ENCODE assay signal across 16 cellular contexts in the genomic region with DNA sequence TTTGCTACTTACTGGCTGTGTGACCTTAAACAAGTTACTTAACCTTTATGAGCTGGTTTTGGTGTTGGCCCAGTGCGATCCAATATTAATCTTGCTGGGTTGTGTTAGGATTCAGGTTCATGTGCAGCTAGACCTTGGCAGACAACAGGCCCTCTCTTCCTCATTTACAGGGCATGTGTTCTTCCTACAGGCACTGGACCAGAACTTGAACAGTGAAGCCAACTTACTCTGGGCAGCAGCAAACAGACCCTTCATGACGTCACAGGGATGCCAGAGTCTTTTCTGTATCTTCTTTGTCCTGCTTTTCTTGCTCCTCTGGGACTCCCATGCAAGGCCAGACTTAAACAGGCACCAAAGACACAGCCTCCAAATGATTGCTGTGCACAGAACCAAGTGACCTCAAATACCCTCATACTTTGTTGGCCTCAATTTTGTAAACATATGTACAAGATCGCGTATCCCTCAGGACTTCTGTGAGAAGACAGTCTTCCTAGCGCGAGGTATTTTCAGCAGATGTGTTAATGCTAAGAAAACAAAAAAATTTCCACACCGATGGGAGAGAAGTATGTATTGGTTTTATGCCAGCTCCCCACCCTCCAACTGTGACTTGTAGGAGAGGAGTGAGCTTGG.
DNase-seq lines count a peak whose midpoint lies in the region; TF ChIP-seq lines count a peak whose summit lies in the region.
"Had no signal": no experiment of that assay in that cellular context is flagged by ENCODE, and none has a peak within 500 bp of the region (broad histone marks: within the 10 kb centered on the region; RNA-seq: fewer than 3 reads in every experiment).

No MANE protein-coding gene starts in this region.

- no peak overlapping the region for H3K4me3 Mint-ChIP-seq in activated T-helper 2 cell treated with anti-CD3 and anti-CD28 coated beads, Interferon-gamma antibody, Interleukin-2, Interleukin-4, amounts not matched to agents 10 μg/mL and 5 μg/mL and 100 μg/mL, durations not matched to agents 14 hours and 24 hours and 36 hours (ENCODE audit: low read depth)
- H3K4me3 Mint-ChIP-seq: memory B cell had no signal

- no peak for TF ChIP-seq CTCF in fibroblast of villous mesenchyme (IDR thresholded peaks at IDR 0.05; ENCODE audit: insufficient read depth, low read depth, low read length)

- H3K27me3 Mint-ChIP-seq in activated T-helper 2 cell treated with anti-CD3 and anti-CD28 coated beads, Interferon-gamma antibody, Interleukin-2, Interleukin-4, amounts not matched to agents 10 μg/mL and 5 μg/mL and 100 μg/mL, durations not matched to agents 14 hours and 24 hours and 36 hours (ENCODE audit: low read depth) = peaks cover 7% of the 10 kb centered on the region

- H3K9me3 ChIP-seq in adipocyte (ENCODE audit: control insufficient read depth, low read length) = peaks cover 3% of the 10 kb centered on the region
- H3K9me3 ChIP-seq: tibial artery had no signal

- no peaks in the 10 kb centered on the region for H3K36me3 Mint-ChIP-seq in activated T-helper 2 cell treated with anti-CD3 and anti-CD28 coated beads, Interferon-gamma antibody, Interleukin-2, Interleukin-4, amounts not matched to agents 10 μg/mL and 5 μg/mL and 100 μg/mL, durations not matched to agents 14 hours and 24 hours and 36 hours (ENCODE audit: low read depth)

- H3K27ac Mint-ChIP-seq in activated T-helper 2 cell treated with anti-CD3 and anti-CD28 coated beads, Interferon-gamma antibody, Interleukin-2, Interleukin-4, amounts not matched to agents 10 μg/mL and 5 μg/mL and 100 μg/mL, durations not matched to agents 14 hours and 24 hours and 36 hours = no peak overlapping the region
- H3K27ac Mint-ChIP-seq: memory B cell had no signal

- H3K9ac ChIP-seq in adipocyte (ENCODE audit: low read length) (no peak overlapping the region), rectal smooth muscle tissue (ENCODE audit: low read length) (no peak overlapping the region)

- peak overlapping the region; percentile 14 for H3K27ac ChIP-seq in rectal smooth muscle tissue (ENCODE audit: low read depth, low read length)
- H3K27ac ChIP-seq: C4-2B, foreskin keratinocyte, tibial artery had no signal

- no peaks in the 10 kb centered on the region for H3K27me3 ChIP-seq in adipocyte (replicated peaks; ENCODE audit: control insufficient read depth, insufficient read depth, low read length)
- H3K27me3 ChIP-seq in rectal smooth muscle tissue (ENCODE audit: control insufficient read depth, insufficient read depth, low read length) = no peaks in the 10 kb centered on the region
- H3K27me3 ChIP-seq: tibial artery had no signal

- no peaks in the 10 kb centered on the region for H3K9me3 Mint-ChIP-seq in activated T-helper 2 cell treated with anti-CD3 and anti-CD28 coated beads, Interferon-gamma antibody, Interleukin-2, Interleukin-4, amounts not matched to agents 10 μg/mL and 5 μg/mL and 100 μg/mL, durations not matched to agents 14 hours and 24 hours and 36 hours
- H3K9me3 Mint-ChIP-seq: memory B cell had no signal

- H3K4me3 ChIP-seq in adipocyte (ENCODE audit: low read length) = no peak overlapping the region
- no peak overlapping the region for H3K4me3 ChIP-seq in fibroblast of villous mesenchyme (ENCODE audit: low read depth, low read length)
- no peak overlapping the region for H3K4me3 ChIP-seq in rectal smooth muscle tissue (ENCODE audit: low read length)
- H3K4me3 ChIP-seq: tibial artery had no signal

- DNase-seq in H4 (ENCODE audit: low spot score) (peak; percentile 50), adipocyte (ENCODE audit: low read depth) (peak; percentile 45), fibroblast of villous mesenchyme (ENCODE audit: low read depth) (peak; percentile 42), NOMO-1 treated with DMSO at 0.1 percent for 48 hours (lab: John Stamatoyannopoulos, UW; ENCODE audit: unreplicated experiment) (no peak), head of caudate nucleus (no peak)
- DNase-seq in activated T-cell treated with anti-CD3 and anti-CD28 coated beads, Interleukin-2, amount 50 U/mL, for 48 hours = no peak
- no peak for DNase-seq in activated T-helper 2 cell treated with anti-CD3 and anti-CD28 coated beads, Interferon-gamma antibody, Interleukin-2, Interleukin-4, amounts not matched to agents 10 μg/mL and 5 μg/mL and 100 μg/mL, durations not matched to agents 14 hours and 24 hours and 36 hours (ENCODE audit: low spot score)
- DNase-seq: DMS79 treated with DMSO at 0.1 percent for 48 hours, foreskin keratinocyte, NCI-H1417 treated with DMSO at 0.1 percent for 48 hours, NCI-H524 treated with DMSO at 0.1 percent for 48 hours, PC-3, tibial artery had no signal

- no peaks in the 10 kb centered on the region for H3K36me3 ChIP-seq in adipocyte (ENCODE audit: control insufficient read depth, insufficient read depth, low read length, severe bottlenecking)
- no peaks in the 10 kb centered on the region for H3K36me3 ChIP-seq in rectal smooth muscle tissue (ENCODE audit: control insufficient read depth, insufficient read depth, low read length)
- H3K36me3 ChIP-seq: tibial artery had no signal

- intact Hi-C loops in activated T-helper 2 cell treated with anti-CD3 and anti-CD28 coated beads, Interferon-gamma antibody, Interleukin-2, Interleukin-4, amounts not matched to agents 10 μg/mL and 5 μg/mL and 100 μg/mL, durations not matched to agents 14 hours and 24 hours and 36 hours (cut with micrococcal nuclease) = no loop called here
- intact Hi-C loops in head of caudate nucleus (cut with DNase I) = no loop called here

- H3K4me1 ChIP-seq in adipocyte (ENCODE audit: control insufficient read depth, insufficient read depth, low read length) (peaks cover 18% of the 10 kb centered on the region), rectal smooth muscle tissue (ENCODE audit: control insufficient read depth, insufficient read depth, low read length) (peaks cover 8% of the 10 kb centered on the region)
- H3K4me1 ChIP-seq: foreskin keratinocyte had no signal

- peaks cover 2% of the 10 kb centered on the region for H3K4me1 Mint-ChIP-seq in activated T-helper 2 cell treated with anti-CD3 and anti-CD28 coated beads, Interferon-gamma antibody, Interleukin-2, Interleukin-4, amounts not matched to agents 10 μg/mL and 5 μg/mL and 100 μg/mL, durations not matched to agents 14 hours and 24 hours and 36 hours (ENCODE audit: low read depth)

Comparison
In these comparisons a context has a peak if more than half of its experiments do, and no peak if none do; other contexts are left out.
1. DNase-seq: peak in H4 (single experiment), adipocyte (single experiment) and fibroblast of villous mesenchyme (single experiment); none in NOMO-1 treated with DMSO at 0.1 percent for 48 hours (single experiment), activated T-cell treated with anti-CD3 and anti-CD28 coated beads, Interleukin-2, amount 50 U/mL, for 48 hours (0 of 2), activated T-helper 2 cell treated with anti-CD3 and anti-CD28 coated beads, Interferon-gamma antibody, Interleukin-2, Interleukin-4, amounts not matched to agents 10 μg/mL and 5 μg/mL and 100 μg/mL, durations not matched to agents 14 hours and 24 hours and 36 hours (single experiment) and head of caudate nucleus (0 of 42).